29 cellular contexts compared by ENCODE assay signal in the genomic region with DNA sequence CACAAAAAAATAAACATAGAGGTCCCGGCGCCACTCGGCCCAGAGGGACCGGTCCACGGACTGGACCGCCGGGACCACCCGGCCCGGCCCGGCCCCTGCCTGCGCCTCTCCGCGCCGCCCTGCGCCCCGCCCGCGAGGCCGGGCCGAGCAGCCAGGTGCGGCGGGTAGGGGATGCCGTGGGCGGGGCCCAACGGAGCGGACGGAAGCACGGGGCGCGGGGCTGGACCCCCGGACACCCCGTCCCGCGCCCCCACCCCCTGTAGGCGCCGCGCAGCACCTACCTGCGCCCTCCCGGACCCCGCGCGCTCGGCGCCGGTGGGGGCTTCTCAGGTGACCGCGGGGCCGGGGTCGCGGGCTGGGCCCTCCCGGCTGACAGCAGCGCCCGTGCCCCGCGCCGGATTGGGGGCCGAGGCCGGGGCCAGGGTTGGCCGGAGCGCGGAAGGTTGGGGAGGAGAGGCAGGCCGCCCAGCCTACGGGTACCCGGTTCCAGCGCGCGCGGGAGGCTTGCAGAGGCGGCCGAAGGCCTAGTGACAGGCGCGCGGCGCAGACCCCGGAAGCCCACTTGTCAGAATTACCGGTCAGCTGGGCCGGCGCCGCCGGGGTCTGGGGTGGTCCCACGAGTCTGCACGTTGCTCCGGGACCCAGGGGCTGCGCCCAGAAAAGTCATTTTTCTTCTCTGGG.
"Had no signal": no experiment of that assay in that cellular context is flagged by ENCODE, and none has a peak within 500 bp of the region (broad histone marks: within the 10 kb centered on the region; RNA-seq: fewer than 3 reads in every experiment).

No MANE protein-coding gene starts in this region.

- H3K27ac Mint-ChIP-seq: activated CD4-positive, alpha-beta memory T cell treated with anti-CD3 and anti-CD28 coated beads, Interleukin-2, amount 10 ng/mL, durations not matched to agents 7 days and 5 days; activated CD4-positive, alpha-beta T cell treated with anti-CD3 and anti-CD28 coated beads, Interleukin-2, amount 10 ng/mL, durations not matched to agents 7 days and 5 days; activated naive CD4-positive, alpha-beta T cell treated with anti-CD3 and anti-CD28 coated beads, Interleukin-2, amount 10 ng/mL, durations not matched to agents 7 days and 5 days; activated naive CD4-positive, alpha-beta T cell treated with anti-CD3 and anti-CD28 coated beads, Interleukin-2, amount 50 U/mL, for 72 hours; activated naive CD8-positive, alpha-beta T cell treated with anti-CD3 and anti-CD28 coated beads, Interleukin-2, amount 10 ng/mL, durations not matched to agents 7 days and 5 days; activated T-cell treated with anti-CD3 and anti-CD28 coated beads, Interleukin-2, amount 50 U/mL, for 24 hours; activated T-cell treated with anti-CD3 and anti-CD28 coated beads, Interleukin-2, amount 50 U/mL, for 72 hours; brain; effector memory CD8-positive, alpha-beta T cell had no signal

- H3K27ac ChIP-seq: ascending aorta, breast epithelium, cardiac muscle cell, esophagus squamous epithelium, gastroesophageal sphincter had no signal

- H3K9me3 Mint-ChIP-seq: activated naive CD4-positive, alpha-beta T cell treated with anti-CD3 and anti-CD28 coated beads, Interleukin-2, amount 50 U/mL, for 72 hours; activated T-cell treated with anti-CD3 and anti-CD28 coated beads, Interleukin-2, amount 50 U/mL, for 24 hours had no signal

- H3K36me3 Mint-ChIP-seq: activated naive CD4-positive, alpha-beta T cell treated with anti-CD3 and anti-CD28 coated beads, Interleukin-2, amount 10 ng/mL, durations not matched to agents 7 days and 5 days; activated naive CD8-positive, alpha-beta T cell treated with anti-CD3 and anti-CD28 coated beads, Interleukin-2, amount 10 ng/mL, durations not matched to agents 7 days and 5 days; brain had no signal

- H3K36me3 ChIP-seq: ascending aorta, breast epithelium, cardiac muscle cell, esophagus squamous epithelium, gastroesophageal sphincter had no signal

- H3K4me1 Mint-ChIP-seq: activated CD4-positive, alpha-beta memory T cell treated with anti-CD3 and anti-CD28 coated beads, Interleukin-2, amount 10 ng/mL, durations not matched to agents 7 days and 5 days; activated CD4-positive, alpha-beta T cell treated with anti-CD3 and anti-CD28 coated beads, Interleukin-2, amount 10 ng/mL, durations not matched to agents 7 days and 5 days; activated naive CD4-positive, alpha-beta T cell treated with anti-CD3 and anti-CD28 coated beads, Interleukin-2, amount 10 ng/mL, durations not matched to agents 7 days and 5 days; activated naive CD8-positive, alpha-beta T cell treated with anti-CD3 and anti-CD28 coated beads, Interleukin-2, amount 10 ng/mL, durations not matched to agents 7 days and 5 days; brain had no signal

- DNase-seq: activated CD4-positive, alpha-beta memory T cell treated with anti-CD3 and anti-CD28 coated beads, Interleukin-2, amount 10 ng/mL, durations not matched to agents 7 days and 5 days; activated CD4-positive, alpha-beta T cell treated with anti-CD3 and anti-CD28 coated beads for 1 hour; activated CD4-positive, alpha-beta T cell treated with anti-CD3 and anti-CD28 coated beads for 4 hours; activated CD4-positive, alpha-beta T cell treated with anti-CD3 and anti-CD28 coated beads, Interleukin-2, amount 10 ng/mL, durations not matched to agents 7 days and 5 days; activated CD4-positive, alpha-beta T cell treated with anti-CD3 and anti-CD28 coated beads, Interleukin-2, amount 50 U/mL, for 4 hours; activated CD8-positive, alpha-beta memory T cell treated with anti-CD3 and anti-CD28 coated beads, Interleukin-2, amount 50 U/mL, for 48 hours; activated gamma-delta T cell; activated naive CD4-positive, alpha-beta T cell; activated naive CD4-positive, alpha-beta T cell treated with anti-CD3 and anti-CD28 coated beads, Interleukin-2, amount 10 ng/mL, durations not matched to agents 7 days and 5 days; activated naive CD8-positive, alpha-beta T cell treated with anti-CD3 and anti-CD28 coated beads, Interleukin-2, amount 10 ng/mL, durations not matched to agents 7 days and 5 days; activated T-cell treated with anti-CD3 and anti-CD28 coated beads for 4 hours; activated T-cell treated with anti-CD3 and anti-CD28 coated beads, Interleukin-2, amount 50 U/mL, for 24 hours; activated T-cell treated with anti-CD3 and anti-CD28 coated beads, Interleukin-2, amount 50 U/mL, for 72 hours; central memory CD4-positive, alpha-beta T cell; cerebellar nuclear complex; cortex of kidney; dermis blood vessel endothelial cell; effector CD4-positive, alpha-beta T cell; effector memory CD8-positive, alpha-beta T cell; erythroblast; esophagus squamous epithelium; foreskin melanocyte; T-helper 2 cell had no signal

- H3K4me3 Mint-ChIP-seq: activated CD4-positive, alpha-beta memory T cell treated with anti-CD3 and anti-CD28 coated beads, Interleukin-2, amount 10 ng/mL, durations not matched to agents 7 days and 5 days; activated CD4-positive, alpha-beta T cell treated with anti-CD3 and anti-CD28 coated beads, Interleukin-2, amount 10 ng/mL, durations not matched to agents 7 days and 5 days; activated naive CD4-positive, alpha-beta T cell treated with anti-CD3 and anti-CD28 coated beads, Interleukin-2, amount 10 ng/mL, durations not matched to agents 7 days and 5 days; activated naive CD8-positive, alpha-beta T cell treated with anti-CD3 and anti-CD28 coated beads, Interleukin-2, amount 10 ng/mL, durations not matched to agents 7 days and 5 days; activated T-cell treated with anti-CD3 and anti-CD28 coated beads, Interleukin-2, amount 50 U/mL, for 24 hours; activated T-cell treated with anti-CD3 and anti-CD28 coated beads, Interleukin-2, amount 50 U/mL, for 72 hours; brain; effector memory CD8-positive, alpha-beta T cell had no signal

- H3K27me3 ChIP-seq: ascending aorta, cardiac muscle cell had no signal

- ATAC-seq: activated naive CD4-positive, alpha-beta T cell treated with anti-CD3 and anti-CD28 coated beads, Interleukin-2, amount 50 U/mL, for 72 hours; activated T-cell treated with anti-CD3 and anti-CD28 coated beads, Interleukin-2, amount 50 U/mL, for 72 hours; effector memory CD8-positive, alpha-beta T cell; gastroesophageal sphincter had no signal

- H3K4me3 ChIP-seq: ascending aorta, breast epithelium, cardiac muscle cell, esophagus squamous epithelium, gastroesophageal sphincter had no signal

- H3K4me1 ChIP-seq: ascending aorta, breast epithelium, gastroesophageal sphincter had no signal
